ENCODE assay signal across 12 cellular contexts in the genomic region with DNA sequence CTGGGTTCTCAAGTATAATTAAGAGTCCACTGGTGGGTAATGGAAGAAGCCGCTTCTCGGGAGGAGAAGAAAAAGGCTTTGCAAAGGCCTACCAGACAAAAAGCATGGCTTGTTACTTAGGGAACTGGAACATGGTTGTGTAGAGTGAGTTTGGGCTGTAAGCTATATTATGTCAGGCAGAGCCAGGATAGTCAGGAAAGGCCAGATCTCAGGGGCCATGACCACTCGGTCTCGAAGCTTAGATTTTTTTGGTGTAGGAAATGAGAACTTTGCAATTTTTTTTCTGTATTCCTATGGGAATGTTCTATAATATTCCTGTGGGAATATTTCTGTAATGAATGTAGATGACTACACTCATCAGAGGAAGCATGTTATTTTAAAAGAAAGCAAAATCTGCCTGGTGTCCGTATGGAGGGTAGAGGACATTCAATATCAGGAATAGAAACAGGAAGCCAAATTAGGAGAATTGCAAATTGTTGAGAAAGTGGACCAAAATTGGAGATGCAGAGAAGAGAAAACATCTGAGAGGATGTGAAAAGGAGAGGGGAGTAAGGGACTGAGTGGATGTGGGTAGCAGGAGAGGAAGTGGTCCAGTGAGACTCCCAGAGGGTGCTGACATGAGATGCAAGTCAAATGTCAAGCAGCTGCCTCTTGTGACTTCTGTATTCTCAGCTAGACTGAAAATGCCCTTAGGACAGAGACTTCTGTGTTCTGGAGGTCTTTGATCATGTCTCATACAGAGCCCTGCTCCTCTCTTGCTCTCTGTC. TPM values are rescaled to one million over a fixed set of nuclear protein-coding genes. Genes with fewer than 3 reads are reported as not detected.
DNase-seq lines count a peak whose midpoint lies in the region; ATAC-seq and TF ChIP-seq lines count a peak whose summit lies in the region.
"Had no signal": no experiment of that assay in that cellular context is flagged by ENCODE, and none has a peak within 500 bp of the region (broad histone marks: within the 10 kb centered on the region; RNA-seq: fewer than 3 reads in every experiment).

No MANE protein-coding gene starts in this region.

- peaks cover 7% of the 10 kb centered on the region for H3K27me3 Mint-ChIP-seq in activated naive CD8-positive, alpha-beta T cell treated with anti-CD3 and anti-CD28 coated beads, Interleukin-2, amount 10 ng/mL, durations not matched to agents 7 days and 5 days
- H3K27me3 Mint-ChIP-seq in activated naive CD8-positive, alpha-beta T cell treated with anti-CD3 and anti-CD28 coated beads for 36 hours: peaks cover 40% of the 10 kb centered on the region
- peaks cover 34% of the 10 kb centered on the region for H3K27me3 Mint-ChIP-seq in stimulated activated naive CD8-positive, alpha-beta T cell treated with anti-CD3 and anti-CD28 coated beads, Interleukin-15, amount 100 ng/mL, for 72 hours
- no peaks in the 10 kb centered on the region for H3K27me3 Mint-ChIP-seq in WTC11 (ENCODE audit: low read depth)

- H3K4me3 ChIP-seq in Jurkat, Clone E6-1 (ENCODE audit: low read length): no peak overlapping the region
- no peak overlapping the region for H3K4me3 ChIP-seq in MG63
- H3K4me3 ChIP-seq: esophagus muscularis mucosa had no signal

- H3K27ac Mint-ChIP-seq in activated naive CD8-positive, alpha-beta T cell treated with anti-CD3 and anti-CD28 coated beads, Interleukin-2, amount 10 ng/mL, durations not matched to agents 7 days and 5 days: peak overlapping the region; percentile 47
- H3K27ac Mint-ChIP-seq in activated naive CD8-positive, alpha-beta T cell treated with anti-CD3 and anti-CD28 coated beads for 36 hours: no peak overlapping the region
- no peak overlapping the region for H3K27ac Mint-ChIP-seq in stimulated activated naive CD8-positive, alpha-beta T cell treated with anti-CD3 and anti-CD28 coated beads, Interleukin-15, amount 100 ng/mL, for 72 hours
- H3K27ac Mint-ChIP-seq in WTC11: no peak overlapping the region
- H3K27ac Mint-ChIP-seq: activated naive CD8-positive, alpha-beta T cell; T-cell had no signal

- H3K9me3 ChIP-seq in MG63: no peaks in the 10 kb centered on the region
- H3K9me3 ChIP-seq: esophagus muscularis mucosa had no signal

- peaks cover 22% of the 10 kb centered on the region for H3K4me1 Mint-ChIP-seq in activated naive CD8-positive, alpha-beta T cell treated with anti-CD3 and anti-CD28 coated beads, Interleukin-2, amount 10 ng/mL, durations not matched to agents 7 days and 5 days
- H3K4me1 Mint-ChIP-seq in activated naive CD8-positive, alpha-beta T cell treated with anti-CD3 and anti-CD28 coated beads for 36 hours: peaks cover 13% of the 10 kb centered on the region
- H3K4me1 Mint-ChIP-seq in stimulated activated naive CD8-positive, alpha-beta T cell treated with anti-CD3 and anti-CD28 coated beads, Interleukin-15, amount 100 ng/mL, for 72 hours: peaks cover 37% of the 10 kb centered on the region
- H3K4me1 Mint-ChIP-seq in WTC11: peaks cover 64% of the 10 kb centered on the region

- TF ChIP-seq CTCF in WTC11 (IDR thresholded peaks at IDR 0.05): no peak

- no peaks in the 10 kb centered on the region for H3K36me3 ChIP-seq in MG63
- H3K36me3 ChIP-seq: esophagus muscularis mucosa had no signal

- CTCF ChIA-PET in WTC11 (lab: Charles Lee): no interaction called here

- POLR2A ChIA-PET in activated naive CD8-positive, alpha-beta T cell treated with anti-CD3 and anti-CD28 coated beads, Interleukin-2, amount 10 ng/mL, durations not matched to agents 7 days and 5 days (lab: Charles Lee): interaction anchor here (0.5 kb wide), 1 partner anchor 65 kb away, joined by 3 read pairs; no protein-coding TSS in a partner anchor
- POLR2A ChIA-PET in WTC11 (lab: Charles Lee): no interaction called here

- no peaks in the 10 kb centered on the region for H3K36me3 Mint-ChIP-seq in activated naive CD8-positive, alpha-beta T cell treated with anti-CD3 and anti-CD28 coated beads, Interleukin-2, amount 10 ng/mL, durations not matched to agents 7 days and 5 days
- no peaks in the 10 kb centered on the region for H3K36me3 Mint-ChIP-seq in activated naive CD8-positive, alpha-beta T cell treated with anti-CD3 and anti-CD28 coated beads for 36 hours
- H3K36me3 Mint-ChIP-seq in WTC11: 0 out of 2 replicates have a peak, but pooled peaks cover 5% of the 10 kb centered on the region
- H3K36me3 Mint-ChIP-seq: activated naive CD8-positive, alpha-beta T cell; T-cell had no signal

- DNase-seq in activated naive CD8-positive, alpha-beta T cell treated with anti-CD3 and anti-CD28 coated beads, Interleukin-2, amount 10 ng/mL, durations not matched to agents 7 days and 5 days: no peak
- no peak for DNase-seq in activated naive CD8-positive, alpha-beta T cell treated with anti-CD3 and anti-CD28 coated beads for 36 hours
- DNase-seq in Jurkat, Clone E6-1 (ENCODE audit: low read depth, low spot score): peak; percentile 58
- no peak for DNase-seq in stimulated activated naive CD8-positive, alpha-beta T cell treated with anti-CD3 and anti-CD28 coated beads, Interleukin-15, amount 100 ng/mL, for 72 hours
- DNase-seq in MG63 (no peak), WTC11 (ENCODE audit: low spot score) (no peak), dedifferentiated amniotic fluid mesenchymal stem cell (ENCODE audit: extremely low spot score) (no peak)
- DNase-seq: MM.1S, T-cell had no signal

- H3K9me3 Mint-ChIP-seq in activated naive CD8-positive, alpha-beta T cell treated with anti-CD3 and anti-CD28 coated beads, Interleukin-2, amount 10 ng/mL, durations not matched to agents 7 days and 5 days: no peaks in the 10 kb centered on the region
- no peaks in the 10 kb centered on the region for H3K9me3 Mint-ChIP-seq in activated naive CD8-positive, alpha-beta T cell treated with anti-CD3 and anti-CD28 coated beads for 36 hours
- no peaks in the 10 kb centered on the region for H3K9me3 Mint-ChIP-seq in stimulated activated naive CD8-positive, alpha-beta T cell treated with anti-CD3 and anti-CD28 coated beads, Interleukin-15, amount 100 ng/mL, for 72 hours
- H3K9me3 Mint-ChIP-seq in WTC11: no peaks in the 10 kb centered on the region
- H3K9me3 Mint-ChIP-seq: T-cell had no signal

- no peaks in the 10 kb centered on the region for H3K27me3 ChIP-seq in MG63

- H3K4me3 Mint-ChIP-seq in activated naive CD8-positive, alpha-beta T cell treated with anti-CD3 and anti-CD28 coated beads, Interleukin-2, amount 10 ng/mL, durations not matched to agents 7 days and 5 days: peak overlapping the region; percentile 28
- H3K4me3 Mint-ChIP-seq in activated naive CD8-positive, alpha-beta T cell treated with anti-CD3 and anti-CD28 coated beads for 36 hours: no peak overlapping the region
- no peak overlapping the region for H3K4me3 Mint-ChIP-seq in stimulated activated naive CD8-positive, alpha-beta T cell treated with anti-CD3 and anti-CD28 coated beads, Interleukin-15, amount 100 ng/mL, for 72 hours
- no peak overlapping the region for H3K4me3 Mint-ChIP-seq in WTC11
- H3K4me3 Mint-ChIP-seq: activated naive CD8-positive, alpha-beta T cell; T-cell had no signal

- ATAC-seq in activated naive CD8-positive, alpha-beta T cell treated with anti-CD3 and anti-CD28 coated beads, Interleukin-2, amount 10 ng/mL, durations not matched to agents 7 days and 5 days (ENCODE audit: low read depth): peak; percentile 91
- ATAC-seq in HG02642 (IDR thresholded peaks at IDR 0.05; ENCODE audit: poor library complexity, unreplicated experiment) (peak; percentile 86), WTC11 (no peak)
- ATAC-seq in stimulated activated naive CD8-positive, alpha-beta T cell treated with anti-CD3 and anti-CD28 coated beads, Interleukin-15, amount 100 ng/mL, for 72 hours: peak; percentile 75
- ATAC-seq: T-cell had no signal

TF ChIP-seq in WTC11, 78 proteins besides CTCF, POLR2A, EP300 and RAD21 (continues in another document):
- TF ChIP-seq FOXJ3 (CRISPR knock-in tag; IDR thresholded peaks at IDR 0.05; ENCODE audit: borderline replicate concordance) (no peak), KAT7 (CRISPR knock-in tag; IDR thresholded peaks at IDR 0.05; ENCODE audit: borderline replicate concordance) (no peak), RELA (CRISPR knock-in tag; IDR thresholded peaks at IDR 0.05; ENCODE audit: borderline replicate concordance) (no peak), TEAD4 (CRISPR knock-in tag; IDR thresholded peaks at IDR 0.05) (no peak), SMAD3 (CRISPR knock-in tag; IDR thresholded peaks at IDR 0.05; ENCODE audit: borderline replicate concordance) (no peak), NR2C2 (CRISPR knock-in tag; IDR thresholded peaks at IDR 0.05) (no peak), GTF2I (CRISPR knock-in tag; conservative IDR thresholded peaks at IDR 0.05) (no peak)
- TF ChIP-seq, protein P1, sequence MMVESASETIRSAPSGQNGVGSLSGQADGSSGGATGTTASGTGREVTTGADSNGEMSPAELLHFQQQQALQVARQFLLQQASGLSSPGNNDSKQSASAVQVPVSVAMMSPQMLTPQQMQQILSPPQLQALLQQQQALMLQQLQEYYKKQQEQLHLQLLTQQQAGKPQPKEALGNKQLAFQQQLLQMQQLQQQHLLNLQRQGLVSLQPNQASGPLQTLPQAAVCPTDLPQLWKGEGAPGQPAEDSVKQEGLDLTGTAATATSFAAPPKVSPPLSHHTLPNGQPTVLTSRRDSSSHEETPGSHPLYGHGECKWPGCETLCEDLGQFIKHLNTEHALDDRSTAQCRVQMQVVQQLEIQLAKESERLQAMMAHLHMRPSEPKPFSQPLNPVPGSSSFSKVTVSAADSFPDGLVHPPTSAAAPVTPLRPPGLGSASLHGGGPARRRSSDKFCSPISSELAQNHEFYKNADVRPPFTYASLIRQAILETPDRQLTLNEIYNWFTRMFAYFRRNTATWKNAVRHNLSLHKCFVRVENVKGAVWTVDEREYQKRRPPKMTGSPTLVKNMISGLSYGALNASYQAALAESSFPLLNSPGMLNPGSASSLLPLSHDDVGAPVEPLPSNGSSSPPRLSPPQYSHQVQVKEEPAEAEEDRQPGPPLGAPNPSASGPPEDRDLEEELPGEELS (CRISPR knock-in tag; IDR thresholded peaks at IDR 0.05): no peak
- TF ChIP-seq, protein P2, sequence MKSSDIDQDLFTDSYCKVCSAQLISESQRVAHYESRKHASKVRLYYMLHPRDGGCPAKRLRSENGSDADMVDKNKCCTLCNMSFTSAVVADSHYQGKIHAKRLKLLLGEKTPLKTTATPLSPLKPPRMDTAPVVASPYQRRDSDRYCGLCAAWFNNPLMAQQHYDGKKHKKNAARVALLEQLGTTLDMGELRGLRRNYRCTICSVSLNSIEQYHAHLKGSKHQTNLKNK (CRISPR knock-in tag; IDR thresholded peaks at IDR 0.05): no peak

RNA-seq across cellular contexts. Expression of gene HAO2, which starts 45.2 kb away (rescaled TPM):
- total RNA-seq in activated naive CD8-positive, alpha-beta T cell treated with anti-CD3 and anti-CD28 coated beads, Interleukin-2, amount 10 ng/mL, durations not matched to agents 7 days and 5 days: not detected
- total RNA-seq in activated naive CD8-positive, alpha-beta T cell treated with anti-CD3 and anti-CD28 coated beads for 36 hours: not detected
- polyA plus RNA-seq in Jurkat, Clone E6-1 (2012; ENCODE audit: insufficient read depth, insufficient read length): not detected
- total RNA-seq in MG63 (2014; rRNA removed; shearing (Covaris generic); ENCODE audit: low replicate concordance): not detected in 2 replicates
- total RNA-seq in WTC11 (2021): 0.53 to 1.0 TPM (median 0.80 TPM) in 3 replicates
- total RNA-seq: T-cell had no signal
